1 cellular context compared by ENCODE assay signal in genomic region chr9:26043431-26043830, GRCh38.
TF ChIP-seq lines count a peak whose summit lies in the region.

No MANE protein-coding gene starts in this region.

TF ChIP-seq in H1, 55 proteins besides CTCF, POLR2A, EP300 and RAD21 (continued from another document):
- TF ChIP-seq CHD7 (IDR thresholded peaks at IDR 0.05; ENCODE audit: insufficient replicate concordance, low read length): no peak
- no peak for TF ChIP-seq EZH2 (IDR thresholded peaks at IDR 0.05; ENCODE audit: low read depth, low read length, severe bottlenecking)
- TF ChIP-seq TAF7 (optimal IDR thresholded peaks at IDR 0.05; ENCODE audit: borderline replicate concordance, low read depth, low read length): no peak
- TF ChIP-seq RBBP5 (IDR thresholded peaks at IDR 0.05; ENCODE audit: borderline replicate concordance, low read depth, low read length): no peak
- TF ChIP-seq JUND (IDR thresholded peaks at IDR 0.05; ENCODE audit: low read length): no peak
- TF ChIP-seq SP4 (IDR thresholded peaks at IDR 0.05; ENCODE audit: low read length): no peak
- TF ChIP-seq SUZ12 (IDR thresholded peaks at IDR 0.05; ENCODE audit: low read length): no peak
- no peak for TF ChIP-seq SIN3A (conservative IDR thresholded peaks at IDR 0.05 in 1 of 2, IDR thresholded peaks at IDR 0.05 in 1 of 2; ENCODE audit: low read depth in 1 of 2, low read length in 2 of 2)
- TF ChIP-seq POU5F1 (IDR thresholded peaks at IDR 0.05; ENCODE audit: low read depth, low read length): no peak
